ENCODE assay signal across 15 cellular contexts in the genomic region with DNA sequence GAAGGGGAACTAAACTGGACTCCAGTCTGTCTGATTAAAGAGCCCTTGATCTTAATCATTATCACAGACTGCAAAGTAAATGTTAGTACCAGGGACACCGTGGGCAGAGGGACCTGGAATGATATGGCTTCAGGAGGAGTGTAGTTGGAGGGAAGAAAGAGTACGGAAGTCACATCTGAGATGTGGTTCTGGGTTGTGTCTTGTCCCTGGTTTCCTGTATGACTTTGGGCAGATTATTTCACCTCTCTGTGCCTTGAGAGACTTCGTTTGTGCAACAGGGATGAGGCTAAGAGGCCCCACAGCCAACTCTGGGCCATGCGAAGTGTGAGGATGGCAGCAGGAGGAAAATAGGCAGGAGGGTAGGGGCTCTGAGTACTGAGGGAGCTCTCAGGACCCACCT.
A peak's percentile ranks its signal among the peaks of the same experiment; 100 is the strongest.
DNase-seq lines count a peak whose midpoint lies in the region; ATAC-seq, FAIRE-seq and TF ChIP-seq lines count a peak whose summit lies in the region.
"Had no signal": no experiment of that assay in that cellular context is flagged by ENCODE, and none has a peak within 500 bp of the region (broad histone marks: within the 10 kb centered on the region; RNA-seq: fewer than 3 reads in every experiment).

No MANE protein-coding gene starts in this region.

- H3K4me1 Mint-ChIP-seq in activated T-cell treated with anti-CD3 and anti-CD28 coated beads, Interleukin-2, amount 50 U/mL, for 72 hours (ENCODE audit: low read depth): peaks cover 14% of the 10 kb centered on the region
- peaks cover 42% of the 10 kb centered on the region for H3K4me1 Mint-ChIP-seq in nephron progenitor cell

- H3K27me3 Mint-ChIP-seq in activated T-cell treated with anti-CD3 and anti-CD28 coated beads, Interleukin-2, amount 50 U/mL, for 72 hours (ENCODE audit: low read depth): no peaks in the 10 kb centered on the region
- H3K27me3 Mint-ChIP-seq in nephron progenitor cell (ENCODE audit: low read depth, poor library complexity): peaks cover 2% of the 10 kb centered on the region

- DNase-seq in A549 (ENCODE audit: low read depth in 1 of 2, low spot score in 1 of 2): no peak
- no peak for DNase-seq in HCT116 (ENCODE audit: low read depth, low spot score)
- peak in 1 of 2 donors; percentile 2 for DNase-seq in activated T-cell treated with anti-CD3 and anti-CD28 coated beads, Interleukin-2, amount 50 U/mL, for 72 hours
- no peak for DNase-seq in keratinocyte (ENCODE audit: low read depth, low spot score)
- DNase-seq in DMS79 (lab: John Stamatoyannopoulos, UW): no peak
- DNase-seq in nephron progenitor cell: no peak
- DNase-seq in sciatic nerve (ENCODE audit: low spot score): no peak
- no peak for DNase-seq in testis
- DNase-seq: body of pancreas; kidney; NCI-H146; NCI-H524; stimulated activated CD4-positive, alpha-beta T cell treated with anti-CD3 and anti-CD28 coated beads, Interleukin-2, amount 100 ng/mL, for 24 hours had no signal

- H3K9me1 ChIP-seq in keratinocyte (ENCODE audit: control insufficient read depth, extremely low read depth, insufficient read depth, low read length): no peaks in the 10 kb centered on the region

- dilution Hi-C loops in keratinocyte (cut with MboI; ENCODE audit: extremely low pct_ligation_motif_present, low sequenced_read_pairs): no loop called here

- peak overlapping the region; percentile 20 to 48 for H3K4me3 Mint-ChIP-seq in activated T-cell treated with anti-CD3 and anti-CD28 coated beads, Interleukin-2, amount 50 U/mL, for 72 hours
- no peak overlapping the region for H3K4me3 Mint-ChIP-seq in nephron progenitor cell

- no peak for TF ChIP-seq EP300 in A549 (IDR thresholded peaks at IDR 0.05)

- BruUV-seq in HCT116 (replicated peaks; lab: Mats Ljungman, UMichigan): no TSS peak

- CTCF ChIA-PET in A549 (lab: Yijun Ruan, JAX) (interaction anchor here (1.1 to 1.6 kb wide), 5 partner anchors 11 to 63 kb away, joined by 3 to 4 read pairs (median 4); no protein-coding TSS in a partner anchor), HCT116 (lab: Charles Lee) (no interaction called here)

- TF ChIP-seq CTCF in A549 (IDR thresholded peaks at IDR 0.05) (no peak), HCT116 (IDR thresholded peaks at IDR 0.05 in 2 of 3, conservative IDR thresholded peaks at IDR 0.05 in 1 of 3; ENCODE audit: borderline replicate concordance in 1 of 3, insufficient read depth in 1 of 3, low read depth in 2 of 3, low read length in 2 of 3) (no peak), keratinocyte (optimal IDR thresholded peaks at IDR 0.05 in 1 of 3, IDR thresholded peaks at IDR 0.05 in 1 of 3, conservative IDR thresholded peaks at IDR 0.05 in 1 of 3; ENCODE audit: extremely low read depth in 1 of 3, insufficient read depth in 2 of 3, low read length in 3 of 3) (no peak), nephron progenitor cell (IDR thresholded peaks at IDR 0.05) (no peak), testis (IDR thresholded peaks at IDR 0.05) (no peak)

- RAD21 ChIA-PET in HCT116 (lab: Charles Lee; ENCODE audit: low non-redundant PET in 1 of 2, low total read pairs in 2 of 2, uncharacterized antibody in 2 of 2, unreplicated experiment in 2 of 2): no interaction called here

- H3K9ac ChIP-seq in HCT116 (ENCODE audit: low read length): no peak overlapping the region
- no peak overlapping the region for H3K9ac ChIP-seq in keratinocyte (ENCODE audit: control insufficient read depth, extremely low read depth, insufficient read depth, low read length)

- H3K4me3 ChIP-seq in A549: no peak overlapping the region
- H3K4me3 ChIP-seq in HCT116 (replicated peaks in 1 of 2; ENCODE audit: low read depth in 1 of 2, low read length in 2 of 2): no peak overlapping the region
- no peak overlapping the region for H3K4me3 ChIP-seq in keratinocyte (ENCODE audit: control insufficient read depth in 2 of 3, extremely low read depth in 1 of 3, insufficient read depth in 2 of 3, low read depth in 1 of 3, low read length in 3 of 3)
- H3K4me3 ChIP-seq in testis: no peak overlapping the region
- H3K4me3 ChIP-seq: body of pancreas, Peyer's patch had no signal

- 68% methylated on average over 4 of the region's 4 CpGs for WGBS in A549 (ENCODE audit: missing lambda C conversion rate)
- 88 to 93% methylated on average over 4 of the region's 4 CpGs for WGBS in testis, 2 donors

- no peaks in the 10 kb centered on the region for H4K20me1 ChIP-seq in HCT116 (ENCODE audit: insufficient read depth)
- no peaks in the 10 kb centered on the region for H4K20me1 ChIP-seq in keratinocyte (ENCODE audit: control insufficient read depth, extremely low read depth, insufficient read depth, low read length)

- H3K36me3 Mint-ChIP-seq in activated T-cell treated with anti-CD3 and anti-CD28 coated beads, Interleukin-2, amount 50 U/mL, for 72 hours (ENCODE audit: insufficient read depth in 2 of 2): no peaks in the 10 kb centered on the region
- H3K36me3 Mint-ChIP-seq in nephron progenitor cell (ENCODE audit: low read depth): no peaks in the 10 kb centered on the region

- no peaks in the 10 kb centered on the region for H3K79me2 ChIP-seq in HCT116 (ENCODE audit: insufficient read depth, low read length)
- no peaks in the 10 kb centered on the region for H3K79me2 ChIP-seq in keratinocyte (ENCODE audit: control insufficient read depth, insufficient read depth, low read length)

- H3K36me3 ChIP-seq in HCT116 (ENCODE audit: control insufficient read depth in 1 of 2, insufficient read depth in 2 of 2, low read length in 2 of 2) (no peaks in the 10 kb centered on the region), keratinocyte (ENCODE audit: control insufficient read depth in 2 of 2, extremely low read depth in 1 of 2, insufficient read depth in 2 of 2, low read length in 2 of 2) (no peaks in the 10 kb centered on the region), testis (ENCODE audit: low read depth, missing control alignments) (no peaks in the 10 kb centered on the region)
- H3K36me3 ChIP-seq: Peyer's patch had no signal

- FAIRE-seq in A549 (lab: Jason Lieb, UNC) (no peak), keratinocyte (lab: Jason Lieb, UNC) (no peak)
- FAIRE-seq: endometrium, kidney had no signal

- TF ChIP-seq POLR2A in A549 (IDR thresholded peaks at IDR 0.05; ENCODE audit: low read length) (no peak), HCT116 (IDR thresholded peaks at IDR 0.05; ENCODE audit: borderline replicate concordance, extremely low read depth, insufficient read depth, insufficient read length) (no peak), testis (IDR thresholded peaks at IDR 0.05) (no peak)

- H2AFZ ChIP-seq in HCT116 (ENCODE audit: low read depth, low read length, poor library complexity, severe bottlenecking): peak overlapping the region; percentile 77
- H2AFZ ChIP-seq in keratinocyte (ENCODE audit: control insufficient read depth, low read length): peak overlapping the region; percentile 86

- no peak for ATAC-seq in A549
- no peak for ATAC-seq in HCT116
- ATAC-seq in activated T-cell treated with anti-CD3 and anti-CD28 coated beads, Interleukin-2, amount 50 U/mL, for 72 hours (replicated peaks in 1 of 2): peak in 1 of 2 donors; percentile 55
- no peak for ATAC-seq in sciatic nerve
- ATAC-seq: body of pancreas had no signal

- H3K27ac Mint-ChIP-seq in activated T-cell treated with anti-CD3 and anti-CD28 coated beads, Interleukin-2, amount 50 U/mL, for 72 hours: peak overlapping the region; percentile 90
- H3K27ac Mint-ChIP-seq in nephron progenitor cell: no peak overlapping the region

- H3K27ac ChIP-seq in A549 (peak overlapping the region in 1 of 2 experiments; percentile 27; a peak in 1 of 6 replicates), HCT116 (ENCODE audit: low read depth, low read length) (no peak overlapping the region), keratinocyte (ENCODE audit: control insufficient read depth, insufficient read depth, low read length) (peak overlapping the region; percentile 19), testis (no peak overlapping the region)
- H3K27ac ChIP-seq: body of pancreas had no signal

- no peaks in the 10 kb centered on the region for H3K9me2 ChIP-seq in HCT116 (ENCODE audit: insufficient read depth)

- no peaks in the 10 kb centered on the region for H3K9me3 Mint-ChIP-seq in activated T-cell treated with anti-CD3 and anti-CD28 coated beads, Interleukin-2, amount 50 U/mL, for 72 hours
- no peaks in the 10 kb centered on the region for H3K9me3 Mint-ChIP-seq in nephron progenitor cell

- POLR2A ChIA-PET in A549 (lab: Yijun Ruan, JAX) (no interaction called here), HCT116 (lab: Charles Lee) (no interaction called here)

- H3K4me1 ChIP-seq in A549 (peaks cover 14% of the 10 kb centered on the region; the same call in 2 of the 3 replicates), HCT116 (ENCODE audit: control insufficient read depth in 1 of 2, insufficient read depth in 2 of 2, low read length in 2 of 2) (peaks cover 0 to 12% of the 10 kb centered on the region in 2 experiments; a peak in 1 of 4 replicates), keratinocyte (ENCODE audit: control insufficient read depth, extremely low read depth, insufficient read depth, low read length) (peaks cover 15% of the 10 kb centered on the region), testis (no peaks in the 10 kb centered on the region)

- H3K9me3 ChIP-seq in A549: no peaks in the 10 kb centered on the region
- H3K9me3 ChIP-seq in HCT116 (ENCODE audit: control insufficient read depth in 1 of 2, insufficient read depth in 1 of 2, low read depth in 1 of 2, low read length in 2 of 2): no peaks in the 10 kb centered on the region
- H3K9me3 ChIP-seq in keratinocyte (ENCODE audit: control insufficient read depth, low read depth, low read length): no peaks in the 10 kb centered on the region
- no peaks in the 10 kb centered on the region for H3K9me3 ChIP-seq in testis
- H3K9me3 ChIP-seq: body of pancreas, Peyer's patch had no signal

- H3K27me3 ChIP-seq in HCT116 (ENCODE audit: insufficient read depth, low read length) (no peaks in the 10 kb centered on the region), keratinocyte (ENCODE audit: control insufficient read depth, extremely low read depth, insufficient read depth, low read length) (no peaks in the 10 kb centered on the region), testis (no peaks in the 10 kb centered on the region)
- H3K27me3 ChIP-seq: body of pancreas, Peyer's patch had no signal

- no peak for TF ChIP-seq RAD21 in A549 (conservative IDR thresholded peaks at IDR 0.05 in 1 of 2, IDR thresholded peaks at IDR 0.05 in 1 of 2)
- TF ChIP-seq RAD21 in HCT116 (IDR thresholded peaks at IDR 0.05; ENCODE audit: low read depth): no peak

- H3K4me2 ChIP-seq in A549 (0 out of 3 replicates have a peak overlapping the region, but pooled peaks have one; percentile 4), HCT116 (ENCODE audit: low read length) (no peak overlapping the region), keratinocyte (ENCODE audit: control insufficient read depth, extremely low read depth, insufficient read depth, low read depth, low read length) (peak overlapping the region; percentile 7)

- intact Hi-C loops in HCT116 (cut with micrococcal nuclease) (no loop called here), sciatic nerve (cut with DNase I) (no loop called here), testis (cut with DNase I; ENCODE audit: low total_unique reads) (no loop called here)

TF ChIP-seq in A549, 52 proteins besides CTCF, POLR2A, EP300 and RAD21:
- TF ChIP-seq EHMT2 (IDR thresholded peaks at IDR 0.05; ENCODE audit: low read depth): no peak

TF ChIP-seq in HCT116, 20 proteins besides CTCF, POLR2A, EP300 and RAD21 (continues in another document):
- TF ChIP-seq SRF (IDR thresholded peaks at IDR 0.05; ENCODE audit: low read depth): no peak
